10 cellular contexts compared by ENCODE assay signal in the genomic region with DNA sequence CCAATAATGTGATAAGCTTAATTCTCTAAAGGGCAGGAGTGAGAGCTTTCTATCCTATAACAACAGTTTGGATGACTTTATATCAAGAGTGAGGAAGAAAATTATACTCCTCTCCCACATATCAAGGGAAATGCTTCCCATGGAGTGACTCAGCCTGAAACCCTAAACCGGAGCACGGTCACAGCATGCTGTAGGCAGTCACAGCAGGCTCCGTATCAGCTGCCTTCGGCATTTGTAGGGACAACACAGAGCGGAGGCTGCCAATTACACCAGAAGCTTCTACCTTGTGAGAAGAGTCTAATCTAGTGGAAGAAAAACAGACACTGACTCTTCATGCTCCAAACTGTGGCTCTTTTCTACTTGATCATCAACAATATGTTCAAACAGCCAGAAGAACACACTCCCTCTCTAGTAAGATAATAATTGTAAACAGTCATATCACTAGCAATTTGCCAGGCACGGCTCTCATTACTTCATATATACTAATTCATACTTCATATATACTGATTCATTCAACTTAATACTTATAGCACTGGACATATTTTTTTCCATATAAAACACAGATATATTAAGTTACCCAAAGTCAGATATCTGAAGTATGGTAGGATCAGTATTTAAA.
DNase-seq lines count a peak whose midpoint lies in the region.
"Had no signal": no experiment of that assay in that cellular context is flagged by ENCODE, and none has a peak within 500 bp of the region (broad histone marks: within the 10 kb centered on the region; RNA-seq: fewer than 3 reads in every experiment).

No MANE protein-coding gene starts in this region.

- H3K4me1 ChIP-seq in mesendoderm (ENCODE audit: control insufficient read depth, low read depth, low read length), result peaks cover 5% of the 10 kb centered on the region
- H3K4me1 ChIP-seq: upper lobe of left lung had no signal

- H3K4me2 ChIP-seq in mesendoderm (ENCODE audit: low read length), result no peak overlapping the region

- H3K9ac ChIP-seq in mesendoderm (ENCODE audit: low read length), result no peak overlapping the region

- peak overlapping the region; percentile 55 for H3K4ac ChIP-seq in mesendoderm (ENCODE audit: low read depth, low read length)

- no peak overlapping the region for H3K23ac ChIP-seq in mesendoderm (ENCODE audit: low read length)

- H3K79me1 ChIP-seq in mesendoderm (ENCODE audit: low read length), result no peaks in the 10 kb centered on the region

- no peak overlapping the region for H2BK120ac ChIP-seq in mesendoderm (ENCODE audit: low read depth, low read length)

- WGBS in mesendoderm (ENCODE audit: extremely low coverage, insufficient coverage, low lambda C conversion rate), result 100% methylated on average over 1 of the region's 6 CpGs

- H2AK5ac ChIP-seq in mesendoderm (ENCODE audit: low read length), result no peak overlapping the region

- H3K27me3 ChIP-seq in mesendoderm (ENCODE audit: insufficient read depth, low read length, poor library complexity), result no peaks in the 10 kb centered on the region
- H3K27me3 ChIP-seq: upper lobe of left lung had no signal

- H3K56ac ChIP-seq in mesendoderm (ENCODE audit: low read length), result peak overlapping the region; percentile 71

- no peaks in the 10 kb centered on the region for H3K79me2 ChIP-seq in mesendoderm (ENCODE audit: control insufficient read depth, insufficient read depth, low read length)

- peak overlapping the region; percentile 75 for H3K18ac ChIP-seq in mesendoderm (ENCODE audit: low read length)

- no peaks in the 10 kb centered on the region for H3K36me3 ChIP-seq in mesendoderm (ENCODE audit: control insufficient read depth, insufficient read depth, low read length)
- H3K36me3 ChIP-seq: upper lobe of left lung had no signal

- peak; percentile 81 for DNase-seq in EH (ENCODE audit: low read depth)
- DNase-seq in NCI-H2171 (lab: John Stamatoyannopoulos, UW), result peak; percentile 73
- DNase-seq in cerebellum (ENCODE audit: low spot score), result peak; percentile 8
- peak; percentile 95 for DNase-seq in mesendoderm
- no peak for DNase-seq in activated CD8-positive, alpha-beta memory T cell treated with anti-CD3 and anti-CD28 coated beads for 24 hours
- DNase-seq in GOT3 (lab: John Stamatoyannopoulos, UW), result no peak
- DNase-seq in NCI-H524 treated with DMSO at 0.1 percent for 48 hours (lab: John Stamatoyannopoulos, UW), result no peak
- DNase-seq in GF-D8 (lab: John Stamatoyannopoulos, UW), result no peak
- DNase-seq: upper lobe of left lung had no signal

- H3K27ac ChIP-seq in mesendoderm (ENCODE audit: low read depth, low read length), result no peak overlapping the region
- H3K27ac ChIP-seq: HL-60, upper lobe of left lung had no signal

- H4K5ac ChIP-seq in mesendoderm (ENCODE audit: low read length), result no peak overlapping the region

- H2BK15ac ChIP-seq in mesendoderm (replicated peaks; ENCODE audit: low read depth), result no peak overlapping the region

- no peak overlapping the region for H4K8ac ChIP-seq in mesendoderm (ENCODE audit: low read depth, low read length)

- H3K4me3 ChIP-seq in mesendoderm (ENCODE audit: low read length), result no peak overlapping the region
- H3K4me3 ChIP-seq: upper lobe of left lung had no signal

- H2BK5ac ChIP-seq in mesendoderm (ENCODE audit: low read length), result no peak overlapping the region

Comparison
In these comparisons a context has a peak if more than half of its experiments do, and no peak if none do; other contexts are left out.
1. DNase-seq: peak in EH (single experiment), NCI-H2171 (single experiment), cerebellum (single experiment) and mesendoderm (single experiment); none in activated CD8-positive, alpha-beta memory T cell treated with anti-CD3 and anti-CD28 coated beads for 24 hours (single experiment), GOT3 (single experiment), NCI-H524 treated with DMSO at 0.1 percent for 48 hours (single experiment) and GF-D8 (single experiment).